In the genomic region with DNA sequence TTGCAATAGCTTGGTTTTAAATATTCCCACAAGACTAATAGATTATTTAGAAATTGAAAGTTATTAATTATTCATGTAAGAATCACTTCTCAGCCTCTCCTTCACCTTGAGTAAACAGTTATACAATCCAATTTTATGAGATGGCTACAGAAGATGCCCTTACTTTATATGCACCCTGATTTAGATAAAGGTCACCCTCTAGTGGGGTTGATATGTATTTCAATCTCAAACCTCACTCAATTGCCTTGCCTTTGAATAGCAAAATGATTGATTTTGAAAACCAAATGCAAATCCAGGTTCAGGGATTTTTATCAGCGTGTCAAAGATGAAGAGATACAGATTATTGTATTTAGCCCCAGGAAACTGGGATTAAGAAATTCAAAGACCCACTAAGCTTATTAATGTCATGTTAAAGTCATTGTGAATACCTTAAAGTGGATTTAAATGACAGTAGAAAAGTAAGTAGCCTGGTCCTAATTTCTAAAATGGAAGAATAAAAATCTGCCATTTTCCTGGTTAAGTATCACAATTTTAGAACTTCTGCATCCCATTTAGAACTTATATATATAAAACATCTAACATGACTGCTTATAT, we compare ENCODE assay signal across 8 cellular contexts.
DNase-seq lines count a peak whose midpoint lies in the region; ATAC-seq and TF ChIP-seq lines count a peak whose summit lies in the region.

No MANE protein-coding gene starts in this region.

- H3K4me3 Mint-ChIP-seq in natural killer cell treated with Interleukin-12 subunit alpha and Interleukin-12 subunit beta and Interleukin-15 and Interleukin-18, amount 100 ng/mL, for 72 hours = no peak overlapping the region

- no CpG with 5 or more reads among the region's 1 CpG for WGBS in mesenchymal stem cell
- 7 to 9% methylated on average over 1 of the region's 1 CpG for WGBS in lower leg skin, 2 donors

- no peak overlapping the region for H3K9ac ChIP-seq in mesenchymal stem cell (ENCODE audit: low read length)

- no peaks in the 10 kb centered on the region for H3K79me1 ChIP-seq in mesenchymal stem cell (replicated peaks; ENCODE audit: low read length, poor library complexity, severe bottlenecking)

- ATAC-seq in GM19452 (IDR thresholded peaks at IDR 0.05; ENCODE audit: unreplicated experiment) (peak; percentile 86), HG03460 (IDR thresholded peaks at IDR 0.05; ENCODE audit: unreplicated experiment) (peak; percentile 90)
- no peak for ATAC-seq in natural killer cell treated with Interleukin-12 subunit alpha and Interleukin-12 subunit beta and Interleukin-15 and Interleukin-18, amount 100 ng/mL, for 72 hours

- H3K18ac ChIP-seq in mesenchymal stem cell (ENCODE audit: low read depth in 1 of 2, low read length in 2 of 2) = no peak overlapping the region

- no peak overlapping the region for H4K91ac ChIP-seq in mesenchymal stem cell (ENCODE audit: low read length)

- H2AK5ac ChIP-seq in mesenchymal stem cell (ENCODE audit: low read length, severe bottlenecking) = no peak overlapping the region

- H3K27ac Mint-ChIP-seq in natural killer cell treated with Interleukin-12 subunit alpha and Interleukin-12 subunit beta and Interleukin-15 and Interleukin-18, amount 100 ng/mL, for 72 hours = no peak overlapping the region

- no peak for TF ChIP-seq POLR2A in lower leg skin (IDR thresholded peaks at IDR 0.05)

- H3K9me3 Mint-ChIP-seq in natural killer cell treated with Interleukin-12 subunit alpha and Interleukin-12 subunit beta and Interleukin-15 and Interleukin-18, amount 100 ng/mL, for 72 hours = no peaks in the 10 kb centered on the region

- DNase-seq in DMS53 (lab: John Stamatoyannopoulos, UW) = peak; percentile 48
- DNase-seq in NCI-H774 (lab: John Stamatoyannopoulos, UW) = peak; percentile 5
- DNase-seq in dermis blood vessel endothelial cell = peak; percentile 74
- DNase-seq in mesenchymal stem cell = peak; percentile 45
- DNase-seq in natural killer cell treated with Interleukin-12 subunit alpha and Interleukin-12 subunit beta and Interleukin-15 and Interleukin-18, amount 100 ng/mL, for 72 hours (ENCODE audit: low spot score) = no peak
- no peak for DNase-seq in lower leg skin (ENCODE audit: low spot score in 2 of 2)

- no peak overlapping the region for H3K27ac ChIP-seq in mesenchymal stem cell (ENCODE audit: low read length, poor library complexity, severe bottlenecking)

- no peak overlapping the region for H4K8ac ChIP-seq in mesenchymal stem cell (ENCODE audit: low read length)

- no peak overlapping the region for H3K23ac ChIP-seq in mesenchymal stem cell (ENCODE audit: low read length in 2 of 2)

- no peak overlapping the region for H2AFZ ChIP-seq in mesenchymal stem cell (ENCODE audit: low read depth, low read length)

- H3K4me1 Mint-ChIP-seq in natural killer cell treated with Interleukin-12 subunit alpha and Interleukin-12 subunit beta and Interleukin-15 and Interleukin-18, amount 100 ng/mL, for 72 hours (ENCODE audit: low read depth in 2 of 2) = no peaks in the 10 kb centered on the region

- no peaks in the 10 kb centered on the region for H3K36me3 ChIP-seq in mesenchymal stem cell (ENCODE audit: control insufficient read depth in 1 of 2, insufficient read depth in 2 of 2, low read depth in 1 of 2, low read length in 2 of 2)

- H3K14ac ChIP-seq in mesenchymal stem cell (ENCODE audit: low read length in 2 of 2) = no peak overlapping the region

- no peak overlapping the region for H2BK120ac ChIP-seq in mesenchymal stem cell (ENCODE audit: low read depth, low read length)

- peaks cover 2% of the 10 kb centered on the region for H3K4me1 ChIP-seq in mesenchymal stem cell (ENCODE audit: control insufficient read depth, insufficient read depth, low read depth, low read length)

- no peak for TF ChIP-seq CTCF in lower leg skin (IDR thresholded peaks at IDR 0.05)

- H2BK12ac ChIP-seq in mesenchymal stem cell (ENCODE audit: low read length in 2 of 2) = no peak overlapping the region

- H2BK5ac ChIP-seq in mesenchymal stem cell (ENCODE audit: low read depth, low read length, poor library complexity, severe bottlenecking) = no peak overlapping the region

- no peaks in the 10 kb centered on the region for H3K36me3 Mint-ChIP-seq in natural killer cell treated with Interleukin-12 subunit alpha and Interleukin-12 subunit beta and Interleukin-15 and Interleukin-18, amount 100 ng/mL, for 72 hours

- intact Hi-C loops in lower leg skin (cut with DNase I; ENCODE audit: low total_unique reads) = no loop called here

- H3K27me3 Mint-ChIP-seq in natural killer cell treated with Interleukin-12 subunit alpha and Interleukin-12 subunit beta and Interleukin-15 and Interleukin-18, amount 100 ng/mL, for 72 hours = peaks cover 0 to 16% of the 10 kb centered on the region in 2 donors

- no peaks in the 10 kb centered on the region for H3K27me3 ChIP-seq in mesenchymal stem cell (ENCODE audit: control insufficient read depth in 1 of 2, insufficient read depth in 1 of 2, low read length in 2 of 2)

- H2BK15ac ChIP-seq in mesenchymal stem cell (ENCODE audit: low read depth, poor library complexity, severe bottlenecking) = no peak overlapping the region

- no peak overlapping the region for H3K4me3 ChIP-seq in mesenchymal stem cell (ENCODE audit: insufficient read depth in 1 of 2, low read depth in 1 of 2, low read length in 2 of 2)
- no peak overlapping the region for H3K4me3 ChIP-seq in lower leg skin (ENCODE audit: low read depth, poor library complexity, severe bottlenecking)

- H3K4ac ChIP-seq in mesenchymal stem cell (ENCODE audit: low read depth in 1 of 2, low read length in 2 of 2) = no peak overlapping the region

- H3K9me3 ChIP-seq in mesenchymal stem cell (ENCODE audit: control insufficient read depth, low read length) = no peaks in the 10 kb centered on the region

- no peak overlapping the region for H3K4me2 ChIP-seq in mesenchymal stem cell (ENCODE audit: low read length, poor library complexity, severe bottlenecking)

Comparison
In these comparisons a context has a peak if more than half of its experiments do, and no peak if none do; other contexts are left out.
1. DNase-seq: peak in DMS53 (single experiment), NCI-H774 (single experiment), dermis blood vessel endothelial cell (single experiment) and mesenchymal stem cell (single experiment); none in natural killer cell treated with Interleukin-12 subunit alpha and Interleukin-12 subunit beta and Interleukin-15 and Interleukin-18, amount 100 ng/mL, for 72 hours (single experiment) and lower leg skin (0 of 2).
2. ATAC-seq: peak in GM19452 (single experiment) and HG03460 (single experiment); none in natural killer cell treated with Interleukin-12 subunit alpha and Interleukin-12 subunit beta and Interleukin-15 and Interleukin-18, amount 100 ng/mL, for 72 hours (0 of 2).